In the genomic region with DNA sequence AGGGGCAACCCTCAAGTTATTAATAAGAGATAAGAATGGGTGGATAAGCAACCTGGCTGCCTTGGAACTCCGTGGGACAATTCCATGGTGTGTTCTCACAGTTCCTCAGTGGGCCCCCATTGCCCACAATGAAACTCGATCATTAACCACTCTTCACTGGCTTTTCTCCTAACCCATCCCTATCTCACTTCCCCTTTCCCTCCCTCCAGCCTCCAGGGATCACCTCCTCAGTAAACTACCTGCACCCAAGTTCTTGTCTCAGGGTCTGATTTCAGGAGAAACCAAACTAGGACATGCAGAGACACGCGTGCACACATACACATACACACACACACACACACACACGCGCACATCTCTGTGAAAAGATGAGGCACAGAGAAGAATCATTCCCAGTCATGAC, we compare ENCODE assay signal across 8 cellular contexts.
"Had no signal": no experiment of that assay in that cellular context is flagged by ENCODE, and none has a peak within 500 bp of the region (broad histone marks: within the 10 kb centered on the region; RNA-seq: fewer than 3 reads in every experiment).

No MANE protein-coding gene starts in this region.

- H2AFZ ChIP-seq: GM23248 had no signal

- ATAC-seq: HCT116 had no signal

- H3K4me3 ChIP-seq: GM23248, HAP-1 had no signal

- H3K4me3 Mint-ChIP-seq: IgD-negative memory B cell had no signal

- H3K36me3 Mint-ChIP-seq: IgD-negative memory B cell had no signal

- H3K9ac ChIP-seq: GM23248 had no signal

- H3K27ac ChIP-seq: GM23248, HL-60 had no signal

- DNase-seq: GM23248, GOT3, H7, KG1 had no signal

- H3K9me3 Mint-ChIP-seq: IgD-negative memory B cell had no signal

- H3K36me3 ChIP-seq: HAP-1 had no signal

- H3K9me3 ChIP-seq: HAP-1 had no signal
